8 cellular contexts compared by ENCODE assay signal in the genomic region with DNA sequence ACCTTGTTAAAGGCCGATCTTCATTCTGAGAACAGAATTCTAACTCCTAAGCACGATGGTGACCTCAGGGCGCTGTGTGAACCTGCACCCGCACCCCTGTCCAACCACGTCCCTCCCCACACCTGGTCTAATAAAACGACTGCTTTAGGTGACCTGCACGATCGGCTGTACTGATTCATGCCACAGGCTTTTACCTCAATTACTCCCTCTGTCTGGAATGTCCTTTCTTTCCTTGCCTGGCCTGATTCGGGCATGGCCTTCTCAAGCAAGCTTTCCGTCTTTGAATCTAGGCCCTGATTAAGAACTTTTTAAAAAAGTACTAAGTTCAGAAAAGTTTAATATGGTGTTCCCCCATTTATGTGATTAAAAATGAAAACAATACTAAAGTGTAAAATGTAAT. TPM values are rescaled to one million over a fixed set of nuclear protein-coding genes. Genes with fewer than 3 reads are reported as not detected.
DNase-seq lines count a peak whose midpoint lies in the region; ATAC-seq, FAIRE-seq and TF ChIP-seq lines count a peak whose summit lies in the region.

No MANE protein-coding gene starts in this region.

- peaks cover 20 to 44% (median 26%) of the 10 kb centered on the region in 4 donors for H3K4me1 Mint-ChIP-seq in CD4-positive, CD25-positive, alpha-beta regulatory T cell

- no peaks in the 10 kb centered on the region for H3K36me3 ChIP-seq in CD4-positive, CD25-positive, alpha-beta regulatory T cell (ENCODE audit: control insufficient read depth, insufficient read depth, low read length)
- H3K36me3 ChIP-seq in lower lobe of right lung = no peaks in the 10 kb centered on the region

- no peak for ATAC-seq in CD4-positive, CD25-positive, alpha-beta regulatory T cell (ENCODE audit: low read depth in 2 of 2)
- ATAC-seq in lower lobe of right lung = peak in 1 of 2 donors; percentile 17
- no peak for ATAC-seq in GM18498 (IDR thresholded peaks at IDR 0.05; ENCODE audit: unreplicated experiment)
- no peak for ATAC-seq in HG03196 (IDR thresholded peaks at IDR 0.05; ENCODE audit: unreplicated experiment)

- intact Hi-C loops in lower lobe of right lung (cut with DNase I) = no loop called here

- H3K36me3 Mint-ChIP-seq in CD4-positive, CD25-positive, alpha-beta regulatory T cell = no peaks in the 10 kb centered on the region

- peaks cover 5% of the 10 kb centered on the region for H3K27me3 ChIP-seq in CD4-positive, CD25-positive, alpha-beta regulatory T cell (ENCODE audit: control insufficient read depth, insufficient read depth, low read length)
- H3K27me3 ChIP-seq in lower lobe of right lung (ENCODE audit: low read depth) = no peaks in the 10 kb centered on the region

- no peaks in the 10 kb centered on the region for H3K9me3 Mint-ChIP-seq in CD4-positive, CD25-positive, alpha-beta regulatory T cell

- no peak for FAIRE-seq in urothelium cell line (lab: Jason Lieb, UNC)

- peaks cover 10% of the 10 kb centered on the region for H3K27me3 Mint-ChIP-seq in CD4-positive, CD25-positive, alpha-beta regulatory T cell

- peak overlapping the region; percentile 91 for H3K4me3 ChIP-seq in CD4-positive, CD25-positive, alpha-beta regulatory T cell (ENCODE audit: low read depth, low read length)
- H3K4me3 ChIP-seq in cardiac fibroblast (replicated peaks in 1 of 2; ENCODE audit: low read depth in 2 of 2, low read length in 2 of 2) (peak overlapping the region; percentile 76 to 94), lower lobe of right lung (peak overlapping the region; percentile 94)

- H3K4me1 ChIP-seq in CD4-positive, CD25-positive, alpha-beta regulatory T cell (ENCODE audit: control insufficient read depth, insufficient read depth, low read length, poor library complexity, severe bottlenecking) = peaks cover 44% of the 10 kb centered on the region
- H3K4me1 ChIP-seq in lower lobe of right lung = peaks cover 37% of the 10 kb centered on the region

- H3K4me3 Mint-ChIP-seq in CD4-positive, CD25-positive, alpha-beta regulatory T cell = peak overlapping the region; percentile 96 to 100 (median 98)

- H3K27ac Mint-ChIP-seq in CD4-positive, CD25-positive, alpha-beta regulatory T cell = peak overlapping the region; percentile 99 to 100 (median 100)

- no peaks in the 10 kb centered on the region for H3K9me3 ChIP-seq in CD4-positive, CD25-positive, alpha-beta regulatory T cell (ENCODE audit: control insufficient read depth in 2 of 2, low read length in 2 of 2)
- H3K9me3 ChIP-seq in lower lobe of right lung = no peaks in the 10 kb centered on the region

- peak overlapping the region; percentile 95 for H3K27ac ChIP-seq in CD4-positive, CD25-positive, alpha-beta regulatory T cell (ENCODE audit: insufficient read depth, low read length, poor library complexity, severe bottlenecking)
- H3K27ac ChIP-seq in lower lobe of right lung = peak overlapping the region; percentile 92

- TF ChIP-seq CTCF in cardiac fibroblast (IDR thresholded peaks at IDR 0.05; ENCODE audit: low read depth, low read length) (no peak), lower lobe of right lung (IDR thresholded peaks at IDR 0.05) (no peak)

- DNase-seq in CD4-positive, CD25-positive, alpha-beta regulatory T cell = no peak
- peak; percentile 78 for DNase-seq in LoVo (ENCODE audit: low spot score)
- peak; percentile 35 to 67 for DNase-seq in cardiac fibroblast (ENCODE audit: low read depth in 2 of 2)
- DNase-seq in lower lobe of right lung = peak; percentile 33
- DNase-seq in urothelium cell line (ENCODE audit: low spot score) = peak; percentile 29
- no peak for DNase-seq in hepatic stellate cell (ENCODE audit: low spot score)

RNA-seq across cellular contexts. Expression of a gene that starts 0.8 kb away (rescaled TPM):
- 175 TPM for total RNA-seq in CD4-positive, CD25-positive, alpha-beta regulatory T cell
- polyA plus RNA-seq in CD4-positive, CD25-positive, alpha-beta regulatory T cell = 100 to 1,000 TPM in 3 of 4 donors, 10 to 100 TPM in 1; 94.2 to 119 (median 115) TPM
- total RNA-seq in lower lobe of right lung = 74.0 TPM

RNA-seq across cellular contexts. Expression of a gene that starts 37.1 kb away (rescaled TPM):
- total RNA-seq in CD4-positive, CD25-positive, alpha-beta regulatory T cell = not detected
- not detected for polyA plus RNA-seq in CD4-positive, CD25-positive, alpha-beta regulatory T cell
- total RNA-seq in lower lobe of right lung = not detected

Comparison
In these comparisons a context has a peak if more than half of its experiments do, and no peak if none do; other contexts are left out.
1. DNase-seq: peak in LoVo (single experiment), cardiac fibroblast (2 of 2), lower lobe of right lung (single experiment) and urothelium cell line (single experiment); none in CD4-positive, CD25-positive, alpha-beta regulatory T cell (0 of 3) and hepatic stellate cell (single experiment).
2. Peak in every context shown above with its lines, with median percentiles within 50 percentile points of each other: H3K4me3 ChIP-seq.